In genomic region chr6:33123732-33124524, GRCh38 we compare ENCODE assay signal across 8 cellular contexts. TPM values are rescaled to one million over a fixed set of nuclear protein-coding genes. Genes with fewer than 3 reads are reported as not detected.
DNase-seq lines count a peak whose midpoint lies in the region; ATAC-seq, FAIRE-seq and TF ChIP-seq lines count a peak whose summit lies in the region.

No MANE protein-coding gene starts in this region.

- H3K4me1 ChIP-seq in GM23338 (ENCODE audit: insufficient read depth), result peaks cover 41% of the 10 kb centered on the region

- H3K4me3 ChIP-seq in GM23338 (peak overlapping the region; percentile 4; the same call in 1 of the 2 replicates), bronchial epithelial cell (ENCODE audit: low read depth, low read length) (no peak overlapping the region)

- CTCF ChIA-PET in CD4-positive, alpha-beta T cell (lab: Charles Lee), result interaction anchor here (1.2 to 2.2 kb wide), 3 partner anchors 24 to 124 kb away, joined by 3 to 6 read pairs (median 5); no protein-coding TSS in a partner anchor

- H3K9me2 ChIP-seq in GM23338 (ENCODE audit: insufficient read depth), result no peaks in the 10 kb centered on the region

- no peak overlapping the region for H2AFZ ChIP-seq in GM23338

- H3K79me2 ChIP-seq in GM23338 (replicated peaks; ENCODE audit: insufficient read depth), result peaks cover 90% of the 10 kb centered on the region

- no peaks in the 10 kb centered on the region for H3K36me3 Mint-ChIP-seq in CD4-positive, alpha-beta T cell (ENCODE audit: low read depth)
- peaks cover 86% of the 10 kb centered on the region for H3K36me3 Mint-ChIP-seq in GM23338 (ENCODE audit: low read depth)

- H3K27me3 Mint-ChIP-seq in CD4-positive, alpha-beta T cell, result peaks cover 33% of the 10 kb centered on the region
- H3K27me3 Mint-ChIP-seq in GM23338 (ENCODE audit: insufficient read depth, low read depth, poor library complexity), result peaks cover 18% of the 10 kb centered on the region

- no peak for DNase-seq in CD4-positive, alpha-beta T cell
- DNase-seq in GM23338 (ENCODE audit: low spot score) (peak; percentile 89), NCI-H510A (lab: John Stamatoyannopoulos, UW) (peak; percentile 14), bronchial epithelial cell (ENCODE audit: low read depth) (peak; percentile 33), myocyte (ENCODE audit: low read depth) (peak; percentile 35), NCI-H1436 (lab: John Stamatoyannopoulos, UW) (no peak), mucosa of gallbladder (ENCODE audit: low spot score) (no peak)
- DNase-seq in stimulated activated naive CD4-positive, alpha-beta T cell treated with Interleukin-2 at 50 U/mL for 16 hours (lab: John Stamatoyannopoulos, UW), result no peak

- peaks cover 7% of the 10 kb centered on the region for H3K9me3 Mint-ChIP-seq in CD4-positive, alpha-beta T cell
- H3K9me3 Mint-ChIP-seq in GM23338, result peaks cover 47% of the 10 kb centered on the region

- H3K4me1 Mint-ChIP-seq in CD4-positive, alpha-beta T cell (ENCODE audit: low read depth), result no peaks in the 10 kb centered on the region
- peaks cover 43% of the 10 kb centered on the region for H3K4me1 Mint-ChIP-seq in GM23338

- intact Hi-C loops in CD4-positive, alpha-beta T cell (cut with DNase I, micrococcal nuclease), result loop anchor here in 1 of 2 experiments (10.0 kb wide), 1 partner anchor 351 kb away; no protein-coding TSS in a partner anchor

- H3K4me3 Mint-ChIP-seq in CD4-positive, alpha-beta T cell, result no peak overlapping the region
- H3K4me3 Mint-ChIP-seq in GM23338, result peak overlapping the region; percentile 0; the same call in 2 of the 3 replicates

- 0 out of 2 replicates have a peak, but pooled peaks cover 8% of the 10 kb centered on the region for H3F3A ChIP-seq in GM23338 (replicated peaks; ENCODE audit: low read depth)

- H3K27me3 ChIP-seq in CD4-positive, alpha-beta T cell (ENCODE audit: control insufficient read depth, insufficient read depth, low read length), result no peaks in the 10 kb centered on the region
- H3K27me3 ChIP-seq in GM23338 (ENCODE audit: insufficient read depth), result no peaks in the 10 kb centered on the region
- H3K27me3 ChIP-seq in bronchial epithelial cell (ENCODE audit: control insufficient read depth, insufficient read depth, low read length), result no peaks in the 10 kb centered on the region

- H3K27ac ChIP-seq in CD4-positive, alpha-beta T cell (ENCODE audit: low read depth, low read length), result no peak overlapping the region
- peak overlapping the region; percentile 55; the same call in 1 of the 2 replicates for H3K27ac ChIP-seq in GM23338 (ENCODE audit: low read depth)

- H3K4me2 ChIP-seq in GM23338, result no peak overlapping the region

- H3K27ac Mint-ChIP-seq in CD4-positive, alpha-beta T cell, result no peak overlapping the region
- no peak overlapping the region for H3K27ac Mint-ChIP-seq in GM23338

- no peak for ATAC-seq in CD4-positive, alpha-beta T cell (ENCODE audit: poor library complexity)
- peak; percentile 44 for ATAC-seq in GM23338

- no peak for FAIRE-seq in bronchial epithelial cell (lab: Jason Lieb, UNC)

- H3K9me3 ChIP-seq in CD4-positive, alpha-beta T cell (ENCODE audit: control insufficient read depth, low read length), result peaks cover 14% of the 10 kb centered on the region

- H3K36me3 ChIP-seq in GM23338 (ENCODE audit: insufficient read depth), result peaks cover 26% of the 10 kb centered on the region
- H3K36me3 ChIP-seq in bronchial epithelial cell (ENCODE audit: control insufficient read depth, insufficient read depth, low read length), result no peaks in the 10 kb centered on the region

- peak; percentile 20 for TF ChIP-seq CTCF in CD4-positive, alpha-beta T cell (IDR thresholded peaks at IDR 0.05)
- TF ChIP-seq CTCF in GM23338 (conservative IDR thresholded peaks at IDR 0.05; ENCODE audit: low read depth in 2 of 2) (peak; percentile 75), bronchial epithelial cell (IDR thresholded peaks at IDR 0.05; ENCODE audit: insufficient read depth, low read length, severe bottlenecking) (peak; percentile 40)

- POLR2A ChIA-PET in CD4-positive, alpha-beta T cell (lab: Charles Lee), result no interaction called here

- peaks cover 18% of the 10 kb centered on the region for H4K20me1 ChIP-seq in GM23338 (replicated peaks; ENCODE audit: insufficient read depth)

TF ChIP-seq in GM23338, 12 proteins besides CTCF, POLR2A, EP300 and RAD21 (continues in another document):
- no peak for TF ChIP-seq CREB1 (CRISPR knock-in tag; IDR thresholded peaks at IDR 0.05; ENCODE audit: low read depth)
- no peak for TF ChIP-seq POLR2AphosphoS5 (IDR thresholded peaks at IDR 0.05; ENCODE audit: low read depth)
- TF ChIP-seq ZNF331 (CRISPR knock-in tag; IDR thresholded peaks at IDR 0.05; ENCODE audit: low read depth), result no peak
- no peak for TF ChIP-seq EZH2 (IDR thresholded peaks at IDR 0.05; ENCODE audit: low read depth, unreplicated experiment)
- TF ChIP-seq, protein P1, sequence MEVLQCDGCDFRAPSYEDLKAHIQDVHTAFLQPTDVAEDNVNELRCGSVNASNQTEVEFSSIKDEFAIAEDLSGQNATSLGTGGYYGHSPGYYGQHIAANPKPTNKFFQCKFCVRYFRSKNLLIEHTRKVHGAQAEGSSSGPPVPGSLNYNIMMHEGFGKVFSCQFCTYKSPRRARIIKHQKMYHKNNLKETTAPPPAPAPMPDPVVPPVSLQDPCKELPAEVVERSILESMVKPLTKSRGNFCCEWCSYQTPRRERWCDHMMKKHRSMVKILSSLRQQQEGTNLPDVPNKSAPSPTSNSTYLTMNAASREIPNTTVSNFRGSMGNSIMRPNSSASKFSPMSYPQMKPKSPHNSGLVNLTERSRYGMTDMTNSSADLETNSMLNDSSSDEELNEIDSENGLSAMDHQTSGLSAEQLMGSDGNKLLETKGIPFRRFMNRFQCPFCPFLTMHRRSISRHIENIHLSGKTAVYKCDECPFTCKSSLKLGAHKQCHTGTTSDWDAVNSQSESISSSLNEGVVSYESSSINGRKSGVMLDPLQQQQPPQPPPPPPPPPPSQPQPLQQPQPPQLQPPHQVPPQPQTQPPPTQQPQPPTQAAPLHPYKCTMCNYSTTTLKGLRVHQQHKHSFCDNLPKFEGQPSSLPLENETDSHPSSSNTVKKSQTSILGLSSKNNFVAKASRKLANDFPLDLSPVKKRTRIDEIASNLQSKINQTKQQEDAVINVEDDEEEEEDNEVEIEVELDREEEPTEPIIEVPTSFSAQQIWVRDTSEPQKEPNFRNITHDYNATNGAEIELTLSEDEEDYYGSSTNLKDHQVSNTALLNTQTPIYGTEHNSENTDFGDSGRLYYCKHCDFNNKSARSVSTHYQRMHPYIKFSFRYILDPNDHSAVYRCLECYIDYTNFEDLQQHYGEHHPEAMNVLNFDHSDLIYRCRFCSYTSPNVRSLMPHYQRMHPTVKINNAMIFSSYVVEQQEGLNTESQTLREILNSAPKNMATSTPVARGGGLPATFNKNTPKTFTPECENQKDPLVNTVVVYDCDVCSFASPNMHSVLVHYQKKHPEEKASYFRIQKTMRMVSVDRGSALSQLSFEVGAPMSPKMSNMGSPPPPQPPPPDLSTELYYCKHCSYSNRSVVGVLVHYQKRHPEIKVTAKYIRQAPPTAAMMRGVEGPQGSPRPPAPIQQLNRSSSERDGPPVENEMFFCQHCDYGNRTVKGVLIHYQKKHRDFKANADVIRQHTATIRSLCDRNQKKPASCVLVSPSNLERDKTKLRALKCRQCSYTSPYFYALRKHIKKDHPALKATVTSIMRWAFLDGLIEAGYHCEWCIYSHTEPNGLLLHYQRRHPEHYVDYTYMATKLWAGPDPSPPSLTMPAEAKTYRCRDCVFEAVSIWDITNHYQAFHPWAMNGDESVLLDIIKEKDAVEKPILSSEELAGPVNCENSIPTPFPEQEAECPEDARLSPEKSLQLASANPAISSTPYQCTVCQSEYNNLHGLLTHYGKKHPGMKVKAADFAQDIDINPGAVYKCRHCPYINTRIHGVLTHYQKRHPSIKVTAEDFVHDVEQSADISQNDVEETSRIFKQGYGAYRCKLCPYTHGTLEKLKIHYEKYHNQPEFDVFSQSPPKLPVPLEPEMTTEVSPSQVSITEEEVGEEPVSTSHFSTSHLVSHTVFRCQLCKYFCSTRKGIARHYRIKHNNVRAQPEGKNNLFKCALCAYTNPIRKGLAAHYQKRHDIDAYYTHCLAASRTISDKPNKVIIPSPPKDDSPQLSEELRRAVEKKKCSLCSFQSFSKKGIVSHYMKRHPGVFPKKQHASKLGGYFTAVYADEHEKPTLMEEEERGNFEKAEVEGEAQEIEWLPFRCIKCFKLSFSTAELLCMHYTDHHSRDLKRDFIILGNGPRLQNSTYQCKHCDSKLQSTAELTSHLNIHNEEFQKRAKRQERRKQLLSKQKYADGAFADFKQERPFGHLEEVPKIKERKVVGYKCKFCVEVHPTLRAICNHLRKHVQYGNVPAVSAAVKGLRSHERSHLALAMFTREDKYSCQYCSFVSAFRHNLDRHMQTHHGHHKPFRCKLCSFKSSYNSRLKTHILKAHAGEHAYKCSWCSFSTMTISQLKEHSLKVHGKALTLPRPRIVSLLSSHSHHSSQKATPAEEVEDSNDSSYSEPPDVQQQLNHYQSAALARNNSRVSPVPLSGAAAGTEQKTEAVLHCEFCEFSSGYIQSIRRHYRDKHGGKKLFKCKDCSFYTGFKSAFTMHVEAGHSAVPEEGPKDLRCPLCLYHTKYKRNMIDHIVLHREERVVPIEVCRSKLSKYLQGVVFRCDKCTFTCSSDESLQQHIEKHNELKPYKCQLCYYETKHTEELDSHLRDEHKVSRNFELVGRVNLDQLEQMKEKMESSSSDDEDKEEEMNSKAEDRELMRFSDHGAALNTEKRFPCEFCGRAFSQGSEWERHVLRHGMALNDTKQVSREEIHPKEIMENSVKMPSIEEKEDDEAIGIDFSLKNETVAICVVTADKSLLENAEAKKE (CRISPR knock-in tag; IDR thresholded peaks at IDR 0.05), result no peak
- no peak for TF ChIP-seq STAT1 (IDR thresholded peaks at IDR 0.05; ENCODE audit: unreplicated experiment)

RNA-seq across cellular contexts. Expression of gene HLA-DPB1, which starts 48.1 kb away (rescaled TPM):
- total RNA-seq in CD4-positive, alpha-beta T cell, result 10 to 100 TPM; 29.0 to 31.7 TPM
- 32.1 and 37.6 TPM in 2 replicates for total RNA-seq in GM23338 (2014; rRNA removed; shearing (Covaris generic))
- 19.8 and 22.0 TPM in 2 replicates for polyA plus RNA-seq in GM23338 (2016; fragmentation: Nextera tagmentation; extraction: Ambion mirVana)
- 0.53 TPM in 1 of 2 replicates, not detected in the other for total RNA-seq in bronchial epithelial cell
- total RNA-seq in myocyte, result 0.19 TPM in 1 of 2 replicates, not detected in the other
- polyA plus RNA-seq in myocyte (2012), result 0.77 TPM
- 174 TPM for total RNA-seq in mucosa of gallbladder

RNA-seq across cellular contexts. Expression of gene HLA-DPA1, which starts 50.5 kb away (rescaled TPM):
- 10 to 100 TPM; 19.4 to 19.9 TPM for total RNA-seq in CD4-positive, alpha-beta T cell
- 6.6 and 6.9 TPM in 2 replicates for total RNA-seq in GM23338 (2014; rRNA removed; shearing (Covaris generic))
- 3.9 and 4.1 TPM in 2 replicates for polyA plus RNA-seq in GM23338 (2016; fragmentation: Nextera tagmentation; extraction: Ambion mirVana)
- total RNA-seq in bronchial epithelial cell (0.26 and 1.1 TPM in 2 replicates), myocyte (0.27 and 0.68 TPM in 2 replicates), mucosa of gallbladder (185 TPM)
- 0.20 TPM for polyA plus RNA-seq in myocyte (2012)

Comparison
In these comparisons a context has a peak if more than half of its experiments do, and no peak if none do; other contexts are left out.
1. DNase-seq: peak in GM23338 (single experiment), NCI-H510A (single experiment), bronchial epithelial cell (single experiment) and myocyte (single experiment); none in CD4-positive, alpha-beta T cell (0 of 10), NCI-H1436 (single experiment), stimulated activated naive CD4-positive, alpha-beta T cell treated with Interleukin-2 at 50 U/mL for 16 hours (single experiment) and mucosa of gallbladder (single experiment).
2. CTCF ChIP-seq: peak in every context shown above with its lines; median percentile 75 in GM23338; 40 in bronchial epithelial cell; 20 in CD4-positive, alpha-beta T cell.
3. RNA of gene HLA-DPB1, which starts 48.1 kb away (total RNA-seq): 174 TPM in mucosa of gallbladder (single experiment), 32.1 to 37.6 TPM in GM23338 and 29.0 to 31.7 TPM in CD4-positive, alpha-beta T cell; 0.53 TPM in bronchial epithelial cell and 0.19 TPM in myocyte; every median in the first group is over 10 times any median in the second.